ENCODE assay signal across 11 cellular contexts in genomic region chr2:164126960-164127359, GRCh38.
DNase-seq lines count a peak whose midpoint lies in the region; ATAC-seq and TF ChIP-seq lines count a peak whose summit lies in the region.
"Had no signal": no experiment of that assay in that cellular context is flagged by ENCODE, and none has a peak within 500 bp of the region (broad histone marks: within the 10 kb centered on the region; RNA-seq: fewer than 3 reads in every experiment).

No MANE protein-coding gene starts in this region.

- ATAC-seq in PC-3 (peak; percentile 40; the same call in 1 of the 2 replicates), gastroesophageal sphincter (no peak), upper lobe of left lung (ENCODE audit: low FRiP score in 2 of 2) (no peak), HG02852 (IDR thresholded peaks at IDR 0.05; ENCODE audit: unreplicated experiment) (no peak)

- no peaks in the 10 kb centered on the region for H4K20me1 ChIP-seq in PC-3 (ENCODE audit: low read length)
- no peaks in the 10 kb centered on the region for H4K20me1 ChIP-seq in osteoblast (ENCODE audit: insufficient read depth, low read length)

- H3K9me3 ChIP-seq in PC-3 (ENCODE audit: low read length) (no peaks in the 10 kb centered on the region), osteoblast (ENCODE audit: low read depth, low read length) (no peaks in the 10 kb centered on the region), gastroesophageal sphincter (no peaks in the 10 kb centered on the region), upper lobe of left lung (no peaks in the 10 kb centered on the region)
- H3K9me3 ChIP-seq: Caco-2 had no signal

- BruUV-seq in PC-3 (replicated peaks; lab: Mats Ljungman, UMichigan): no TSS peak

- intact Hi-C loops in PC-3 (cut with micrococcal nuclease): no loop called here

- H3K27ac ChIP-seq in PC-3 (ENCODE audit: low read length) (no peak overlapping the region), osteoblast (ENCODE audit: low read depth, low read length) (no peak overlapping the region), gastroesophageal sphincter (no peak overlapping the region), upper lobe of left lung (no peak overlapping the region)

- 60 to 100% methylated on average over 1 of the region's 1 CpG for WGBS in gastroesophageal sphincter (ENCODE audit: low coverage in 1 of 2), 2 donors
- WGBS in upper lobe of left lung, 2 donors: 71 to 90% methylated on average over 1 of the region's 1 CpG

- CTCF ChIA-PET in PC-3 (lab: Charles Lee): interaction anchor here (0.6 to 0.9 kb wide), 2 partner anchors 303 to 369 kb away, joined by 3 read pairs; no protein-coding TSS in a partner anchor

- H3K27me3 ChIP-seq in PC-3 (ENCODE audit: low read length) (peaks cover 49% of the 10 kb centered on the region), osteoblast (ENCODE audit: insufficient read depth, low read length) (no peaks in the 10 kb centered on the region), gastroesophageal sphincter (no peaks in the 10 kb centered on the region), upper lobe of left lung (no peaks in the 10 kb centered on the region)

- no peaks in the 10 kb centered on the region for H3K79me2 ChIP-seq in PC-3 (ENCODE audit: low read length)
- no peaks in the 10 kb centered on the region for H3K79me2 ChIP-seq in osteoblast (ENCODE audit: insufficient read depth, low read length)

- H3K4me2 ChIP-seq in PC-3 (ENCODE audit: low read length) (no peak overlapping the region), osteoblast (ENCODE audit: insufficient read depth, low read length) (peak overlapping the region; percentile 17)

- H2AFZ ChIP-seq in PC-3 (ENCODE audit: low read length) (no peak overlapping the region), osteoblast (ENCODE audit: low read length) (no peak overlapping the region)

- DNase-seq in COR-L47 (lab: John Stamatoyannopoulos, UW): peak; percentile 3
- no peak for DNase-seq in PC-3
- peak; percentile 4 for DNase-seq in epithelial cell of proximal tubule (ENCODE audit: low read depth)
- no peak for DNase-seq in osteoblast (ENCODE audit: insufficient read length, low spot score, missing footprints)
- DNase-seq in upper lobe of left lung: no peak
- no peak for DNase-seq in NCI-H510A (lab: John Stamatoyannopoulos, UW)
- DNase-seq: Caco-2, NCI-H2171 treated with DMSO at 0.1 percent for 48 hours, SIG-M5 had no signal

- TF ChIP-seq POLR2A in gastroesophageal sphincter (IDR thresholded peaks at IDR 0.05): no peak
- TF ChIP-seq POLR2A in upper lobe of left lung (IDR thresholded peaks at IDR 0.05): no peak

- no peaks in the 10 kb centered on the region for H3K4me1 ChIP-seq in PC-3 (ENCODE audit: insufficient read depth, low read length)
- H3K4me1 ChIP-seq in osteoblast (ENCODE audit: insufficient read depth, low read length): no peaks in the 10 kb centered on the region
- peaks cover 0 to 12% (median 0%) of the 10 kb centered on the region in 3 donors for H3K4me1 ChIP-seq in gastroesophageal sphincter
- no peaks in the 10 kb centered on the region for H3K4me1 ChIP-seq in upper lobe of left lung
- H3K4me1 ChIP-seq: Caco-2 had no signal

- no peak overlapping the region for H3K4me3 ChIP-seq in PC-3 (ENCODE audit: low read length)
- H3K4me3 ChIP-seq in epithelial cell of proximal tubule (ENCODE audit: low read depth, low read length): no peak overlapping the region
- H3K4me3 ChIP-seq in osteoblast (ENCODE audit: insufficient read depth, low read length): no peak overlapping the region
- H3K4me3 ChIP-seq in gastroesophageal sphincter: no peak overlapping the region
- no peak overlapping the region for H3K4me3 ChIP-seq in upper lobe of left lung

- POLR2A ChIA-PET in PC-3 (lab: Charles Lee; ENCODE audit: unreplicated experiment): no interaction called here

- H3F3A ChIP-seq in PC-3 (ENCODE audit: low read length, unreplicated experiment): no peaks in the 10 kb centered on the region

- TF ChIP-seq CTCF in PC-3 (conservative IDR thresholded peaks at IDR 0.05; ENCODE audit: low read depth, low read length): peak; percentile 38; the same call in 1 of the 2 replicates
- TF ChIP-seq CTCF in epithelial cell of proximal tubule (conservative IDR thresholded peaks at IDR 0.05; ENCODE audit: low read depth, low read length): peak; percentile 61
- peak; percentile 43 for TF ChIP-seq CTCF in osteoblast (IDR thresholded peaks at IDR 0.05; ENCODE audit: extremely low read depth, low read depth, low read length)
- peak in 2 of 4 experiments; percentile 23 to 44 for TF ChIP-seq CTCF in gastroesophageal sphincter (IDR thresholded peaks at IDR 0.05)
- TF ChIP-seq CTCF in upper lobe of left lung (IDR thresholded peaks at IDR 0.05): no peak

- no peaks in the 10 kb centered on the region for H3K9me2 ChIP-seq in PC-3 (replicated peaks; ENCODE audit: low read length)

- no peak overlapping the region for H3K9ac ChIP-seq in PC-3 (ENCODE audit: low read length)

- H3K36me3 ChIP-seq in PC-3 (ENCODE audit: low read depth, low read length) (no peaks in the 10 kb centered on the region), osteoblast (ENCODE audit: insufficient read depth, low read length) (no peaks in the 10 kb centered on the region), gastroesophageal sphincter (no peaks in the 10 kb centered on the region), upper lobe of left lung (no peaks in the 10 kb centered on the region)

- no peak for TF ChIP-seq EP300 in gastroesophageal sphincter (IDR thresholded peaks at IDR 0.05)
- TF ChIP-seq EP300 in upper lobe of left lung (IDR thresholded peaks at IDR 0.05): no peak

Comparison
In these comparisons a context has a peak if more than half of its experiments do, and no peak if none do; other contexts are left out.
1. DNase-seq: peak in COR-L47 (single experiment) and epithelial cell of proximal tubule (single experiment); none in PC-3 (single experiment), osteoblast (single experiment), upper lobe of left lung (0 of 2) and NCI-H510A (single experiment).
2. CTCF ChIP-seq: peak in PC-3 (single experiment), epithelial cell of proximal tubule (single experiment) and osteoblast (single experiment); none in upper lobe of left lung (0 of 6).